In the genomic region with DNA sequence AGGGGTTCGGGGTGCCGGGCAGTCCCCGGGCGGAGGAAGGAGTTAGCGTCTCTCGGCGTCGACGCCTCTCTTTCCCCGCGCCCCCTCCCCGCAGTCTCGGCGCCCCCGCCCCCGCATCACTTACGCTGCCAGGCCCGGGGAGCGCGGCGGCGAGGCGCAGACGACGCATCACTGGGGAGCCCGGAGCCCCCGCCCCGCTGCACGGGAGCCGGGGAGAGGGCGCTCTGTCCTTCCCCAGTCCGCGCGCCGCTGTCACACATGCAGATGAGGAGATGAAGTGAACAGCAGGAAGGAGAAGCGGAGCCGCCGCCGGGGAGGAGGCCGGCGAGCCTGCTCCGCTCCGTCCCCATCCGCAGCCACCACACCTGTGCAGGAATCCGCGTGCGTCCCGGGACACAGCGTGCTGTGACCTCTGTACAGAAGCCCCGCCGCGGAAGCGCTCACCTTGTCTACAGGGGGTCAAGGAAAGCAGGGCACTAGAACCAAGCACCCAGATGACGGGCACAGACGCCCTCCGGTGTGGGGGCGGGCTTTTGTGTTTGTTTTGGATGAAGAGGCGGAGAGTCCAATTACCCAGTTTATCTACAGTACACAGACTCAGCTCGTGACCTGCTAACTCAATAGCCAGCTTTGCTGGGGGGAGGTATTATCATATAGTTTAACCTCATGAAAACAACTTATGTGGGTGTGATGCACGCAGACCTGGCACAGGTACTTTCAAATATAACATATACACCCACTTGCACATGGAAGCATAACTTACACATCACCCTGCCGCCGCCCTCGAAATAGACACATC, we compare ENCODE assay signal across 8 cellular contexts. TPM values are rescaled to one million over a fixed set of nuclear protein-coding genes. Genes with fewer than 3 reads are reported as not detected.
DNase-seq lines count a peak whose midpoint lies in the region; ATAC-seq and TF ChIP-seq lines count a peak whose summit lies in the region.

No MANE protein-coding gene starts in this region.

- ATAC-seq in esophagus mucosa (peak; percentile 26), GM18868 (IDR thresholded peaks at IDR 0.05; ENCODE audit: unreplicated experiment) (no peak)

- H2BK12ac ChIP-seq in neuronal stem cell (ENCODE audit: low read length) = no peak overlapping the region

- peak overlapping the region; percentile 94 for H3K4me2 ChIP-seq in neuronal stem cell (ENCODE audit: insufficient read depth, low read length, poor library complexity, severe bottlenecking)

- no peak overlapping the region for H3K27ac ChIP-seq in A673 (ENCODE audit: low read depth, low read length, poor library complexity, severe bottlenecking)
- no peak overlapping the region for H3K27ac ChIP-seq in neuronal stem cell (replicated peaks; ENCODE audit: low read length)
- no peak overlapping the region for H3K27ac ChIP-seq in vagina

- H3K14ac ChIP-seq in neuronal stem cell (ENCODE audit: low read length) = no peak overlapping the region

- H3K9me3 ChIP-seq in A673 (ENCODE audit: low read depth, low read length, poor library complexity, severe bottlenecking) = no peaks in the 10 kb centered on the region
- peaks cover 0 to 2% of the 10 kb centered on the region in 2 donors for H3K9me3 ChIP-seq in neuronal stem cell (replicated peaks in 1 of 2; ENCODE audit: control insufficient read depth in 2 of 2, insufficient read depth in 1 of 2, low read depth in 1 of 2, low read length in 2 of 2)
- no peaks in the 10 kb centered on the region for H3K9me3 ChIP-seq in vagina

- H3K36me3 ChIP-seq in A673 (ENCODE audit: insufficient read depth, low read length, poor library complexity, severe bottlenecking) (no peaks in the 10 kb centered on the region), neuronal stem cell (replicated peaks in 1 of 2; ENCODE audit: control insufficient read depth in 2 of 2, insufficient read depth in 2 of 2, low read length in 2 of 2) (peaks cover 0 to 2% of the 10 kb centered on the region in 2 donors), vagina (no peaks in the 10 kb centered on the region)

- H2AFZ ChIP-seq in neuronal stem cell (ENCODE audit: low read length) = peak overlapping the region; percentile 87

- H2BK15ac ChIP-seq in neuronal stem cell (ENCODE audit: low read length) = no peak overlapping the region

- BruUV-seq in A673 (replicated peaks; lab: Mats Ljungman, UMichigan) = no TSS peak

- peak; percentile 34 for DNase-seq in A673 (ENCODE audit: low spot score)
- peak; percentile 35 for DNase-seq in NCI-H2029 (lab: John Stamatoyannopoulos, UW)
- peak; percentile 35 for DNase-seq in activated T-cell treated with anti-CD3 and anti-CD28 coated beads for 48 hours (ENCODE audit: low read depth)
- DNase-seq in neuronal stem cell (ENCODE audit: low spot score) = no peak
- no peak for DNase-seq in vagina (ENCODE audit: extremely low spot score in 2 of 2)
- DNase-seq in NK-92 (lab: John Stamatoyannopoulos, UW; ENCODE audit: unreplicated experiment) = no peak

- no peak overlapping the region for H4K8ac ChIP-seq in neuronal stem cell (ENCODE audit: low read depth, low read length)

- whole genome bisulfite sequencing in neuronal stem cell (ENCODE audit: extremely low coverage in 2 of 2, insufficient read length in 2 of 2, insufficient replicate concordance in 1 of 2), 2 donors = no CpG with 5 or more reads among the region's 63 CpGs

- peak overlapping the region; percentile 89 for H2AK5ac ChIP-seq in neuronal stem cell (ENCODE audit: low read depth, low read length)

- intact Hi-C loops in A673 (cut with micrococcal nuclease; ENCODE audit: unreplicated experiment) (no loop called here), vagina (cut with DNase I) (no loop called here)

- H3K79me1 ChIP-seq in neuronal stem cell (ENCODE audit: low read depth, low read length) = no peaks in the 10 kb centered on the region

- no peak for TF ChIP-seq POLR2A in vagina (IDR thresholded peaks at IDR 0.05)

- no peak overlapping the region for H4K91ac ChIP-seq in neuronal stem cell (ENCODE audit: low read depth, low read length, poor library complexity)

- H2BK5ac ChIP-seq in neuronal stem cell (ENCODE audit: low read length) = no peak overlapping the region

- TF ChIP-seq CTCF in A673 (conservative IDR thresholded peaks at IDR 0.05; ENCODE audit: low read depth, low read length) (no peak), vagina (IDR thresholded peaks at IDR 0.05) (no peak)

- H3K4me3 ChIP-seq in A673 (ENCODE audit: low read depth, low read length, poor library complexity, severe bottlenecking) (peak overlapping the region; percentile 44), neuronal stem cell (ENCODE audit: low read length in 2 of 2) (peak overlapping the region; percentile 26 to 78), vagina (peak overlapping the region; percentile 35 to 40)

- peaks cover 21% of the 10 kb centered on the region for H3K27me3 ChIP-seq in A673 (replicated peaks; ENCODE audit: insufficient read depth, low read depth, low read length, poor library complexity)
- peaks cover 0 to 35% (median 15%) of the 10 kb centered on the region in 3 experiments for H3K27me3 ChIP-seq in neuronal stem cell (ENCODE audit: control insufficient read depth in 3 of 3, insufficient read depth in 3 of 3, low read depth in 1 of 3, low read length in 3 of 3)
- peaks cover 6% of the 10 kb centered on the region for H3K27me3 ChIP-seq in vagina

- H3K4me1 ChIP-seq in A673 (ENCODE audit: insufficient read depth, low read length, poor library complexity, severe bottlenecking) (peaks cover 12% of the 10 kb centered on the region), neuronal stem cell (ENCODE audit: control insufficient read depth in 2 of 2, insufficient read depth in 1 of 2, low read depth in 1 of 2, low read length in 2 of 2) (peaks cover 4 to 22% of the 10 kb centered on the region in 2 donors), vagina (peaks cover 16% of the 10 kb centered on the region)

- peak overlapping the region; percentile 78 for H3K9ac ChIP-seq in neuronal stem cell (ENCODE audit: low read depth, low read length, poor library complexity)

- CTCF ChIA-PET in A673 (lab: Charles Lee) = interaction anchor here (0.6 to 0.7 kb wide), 2 partner anchors 277 to 313 kb away, joined by 3 to 5 read pairs; no protein-coding TSS in a partner anchor

- H2BK120ac ChIP-seq in neuronal stem cell (ENCODE audit: low read depth, low read length) = no peak overlapping the region

- peak overlapping the region; percentile 56 for H3K23ac ChIP-seq in neuronal stem cell (ENCODE audit: low read depth, low read length, poor library complexity)

- peak overlapping the region; percentile 94 for H3K18ac ChIP-seq in neuronal stem cell (ENCODE audit: low read length)

- POLR2A ChIA-PET in A673 (lab: Charles Lee; ENCODE audit: low non-redundant PET) = no interaction called here

- H3K4ac ChIP-seq in neuronal stem cell (ENCODE audit: low read length) = no peak overlapping the region

RNA-seq across cellular contexts. Expression of gene KLHDC8A, which starts 12.5 kb away (rescaled TPM):
- total RNA-seq in A673 (2021) (0.39 TPM in 1 of 2 replicates, not detected in the other), esophagus mucosa (3.1 TPM), vagina (not detected)
- 87.2 TPM for polyA plus RNA-seq in neuronal stem cell (2013, experiment 1 of 2)
- 86.1 TPM for polyA plus RNA-seq in neuronal stem cell (2013, experiment 2 of 2)

RNA-seq across cellular contexts. Expression of gene NUAK2, which starts 22.7 kb away (rescaled TPM):
- total RNA-seq in A673 (2021) (0.45 and 0.83 TPM in 2 replicates), esophagus mucosa (28.3 TPM), vagina (49.6 TPM)
- 55.9 TPM for polyA plus RNA-seq in neuronal stem cell (2013, experiment 1 of 2)
- 57.2 TPM for polyA plus RNA-seq in neuronal stem cell (2013, experiment 2 of 2)

Comparison
In these comparisons a context has a peak if more than half of its experiments do, and no peak if none do; other contexts are left out.
1. DNase-seq: peak in A673 (single experiment), NCI-H2029 (single experiment) and activated T-cell treated with anti-CD3 and anti-CD28 coated beads for 48 hours (single experiment); none in neuronal stem cell (single experiment), vagina (0 of 2) and NK-92 (single experiment).
2. RNA of gene NUAK2, which starts 22.7 kb away (total RNA-seq): 49.6 TPM in vagina (single experiment) and 28.3 TPM in esophagus mucosa (single experiment); 0.45 to 0.83 TPM in A673; every median in the first group is over 10 times any median in the second.
3. Peak in every context shown above with its lines, with median percentiles within 50 percentile points of each other: H3K4me3 ChIP-seq.